8 cellular contexts compared by ENCODE assay signal in genomic region chr1:219173758-219174671, GRCh38. TPM values are rescaled to one million over a fixed set of nuclear protein-coding genes. Genes with fewer than 3 reads are reported as not detected.
A peak's percentile ranks its signal among the peaks of the same experiment; 100 is the strongest.
DNase-seq lines count a peak whose midpoint lies in the region; ATAC-seq and TF ChIP-seq lines count a peak whose summit lies in the region.

TSS of gene LYPLAL1 (plus strand) at chr1:219173878. CDS start at chr1:219173891, 13 bp downstream.

- peak within 1 kb of the TSS; percentile 80 for H3K4me3 ChIP-seq in parathyroid adenoma (ENCODE audit: low read depth, low read length)
- H3K4me3 ChIP-seq in tibial artery, result peak within 1 kb of the TSS; percentile 66 to 84

- H3K9me3 ChIP-seq in parathyroid adenoma (ENCODE audit: control insufficient read depth, low read length) (no peaks in the 10 kb centered on the region), tibial artery (no peaks in the 10 kb centered on the region)

- H3K27me3 ChIP-seq in parathyroid adenoma (ENCODE audit: control insufficient read depth, insufficient read depth, low read length), result no peaks in the 10 kb centered on the region
- no peaks in the 10 kb centered on the region for H3K27me3 ChIP-seq in tibial artery

- no peaks in the 10 kb centered on the region for H3K79me2 ChIP-seq in parathyroid adenoma

- H3K9ac ChIP-seq in parathyroid adenoma, result peak within 1 kb of the TSS; percentile 61

- ATAC-seq in HG02623 (IDR thresholded peaks at IDR 0.05; ENCODE audit: unreplicated experiment), result peak; percentile 59
- ATAC-seq in Right ventricle myocardium superior (ENCODE audit: poor library complexity), result peak; percentile 97

- H3K4me1 ChIP-seq in parathyroid adenoma (peaks cover 6% of the 10 kb centered on the region), tibial artery (peaks cover 0 to 47% (median 22%) of the 10 kb centered on the region in 4 donors)

- 0 out of 3 replicates have a peak, but pooled peaks have one; percentile 29 for TF ChIP-seq CTCF in GM12872 (IDR thresholded peaks at IDR 0.05; ENCODE audit: insufficient read depth, low read depth, low read length)
- TF ChIP-seq CTCF in parathyroid adenoma (IDR thresholded peaks at IDR 0.05), result no peak
- peak in 1 of 2 experiments; percentile 18 for TF ChIP-seq CTCF in tibial artery (IDR thresholded peaks at IDR 0.05)

- peak within 1 kb of the TSS; percentile 86 for H3K4me2 ChIP-seq in parathyroid adenoma (ENCODE audit: low read length)

- H3K36me3 ChIP-seq in parathyroid adenoma (ENCODE audit: control insufficient read depth, insufficient read depth, low read length) (no peaks in the 10 kb centered on the region), tibial artery (no peaks in the 10 kb centered on the region)

- peak within 1 kb of the TSS; percentile 93 for H2AFZ ChIP-seq in parathyroid adenoma

- H3K27ac ChIP-seq in parathyroid adenoma, result peak within 1 kb of the TSS; percentile 74
- H3K27ac ChIP-seq in tibial artery, result peak within 1 kb of the TSS; percentile 81 to 94

- intact Hi-C loops in Right ventricle myocardium superior (cut with DNase I), result no loop called here
- intact Hi-C loops in tibial artery (cut with DNase I; ENCODE audit: low total_unique reads), result no loop called here

- DNase-seq in NCI-H1092 treated with DMSO at 0.1 percent for 48 hours (lab: John Stamatoyannopoulos, UW) (peak; percentile 93), SW 1271 (lab: John Stamatoyannopoulos, UW) (peak; percentile 22 to 76), Right ventricle myocardium superior (peak; percentile 95), tibial artery (peak; percentile 85 to 94)
- peak; percentile 71 for DNase-seq in activated naive CD8-positive, alpha-beta T cell treated with anti-CD3 and anti-CD28 coated beads, Interleukin-2, amount 50 U/mL, for 16 hours (ENCODE audit: low read depth, low spot score)

RNA-seq across cellular contexts. Expression of gene LYPLAL1, which starts in this region (rescaled TPM):
- 72.2 TPM for total RNA-seq in Right ventricle myocardium superior

Comparison
In these comparisons a context has a peak if more than half of its experiments do, and no peak if none do; other contexts are left out.
1. Peak in every context shown above with its lines: DNase-seq, ATAC-seq, H3K4me3 ChIP-seq and H3K27ac ChIP-seq.